In the genomic region with DNA sequence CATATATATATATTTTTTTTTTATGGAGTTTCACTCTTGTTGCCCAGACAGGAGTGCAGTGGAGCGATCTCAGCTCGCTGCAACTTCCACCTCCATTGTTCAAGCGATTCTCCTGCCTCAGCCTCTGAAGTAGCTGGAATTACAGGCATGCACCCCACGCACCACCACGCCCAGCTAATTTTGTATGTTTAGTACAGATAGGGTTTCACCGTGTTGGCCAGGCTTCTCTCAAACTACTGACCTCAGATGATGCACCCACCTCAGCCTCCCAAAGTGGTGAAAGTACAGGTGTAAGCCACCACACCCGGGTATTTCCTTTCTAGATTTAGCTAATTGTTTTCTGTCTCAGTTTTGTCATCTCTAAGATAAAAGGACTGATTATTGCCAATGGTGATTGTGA, we compare ENCODE assay signal across 26 cellular contexts.
"Had no signal": no experiment of that assay in that cellular context is flagged by ENCODE, and none has a peak within 500 bp of the region (broad histone marks: within the 10 kb centered on the region; RNA-seq: fewer than 3 reads in every experiment).

No MANE protein-coding gene starts in this region.

- H3K27me3 ChIP-seq: left lung, neutrophil, stomach, testis, thyroid gland, transverse colon, upper lobe of left lung, vagina had no signal

- H3K4me3 ChIP-seq: left lung, lower lobe of right lung, psoas muscle, skin epidermis, stomach, testis, thyroid gland, transverse colon, upper lobe of left lung, vagina had no signal

- ATAC-seq: left colon; left lung; lower lobe of right lung; naive thymus-derived CD8-positive, alpha-beta T cell; psoas muscle; sciatic nerve; stimulated activated naive B cell treated with anti-CD40 and anti-IgM and Interleukin-4, amounts not matched to agents 10 μg/mL and 1 μg/mL and 100 μg/mL, for 72 hours; stimulated activated naive CD8-positive, alpha-beta T cell treated with anti-CD3 and anti-CD28 coated beads, Interleukin-15, Interleukin-2, amounts not matched to agents 100 U/mL and 50 U/mL, for 24 hours had no signal

- H2AFZ ChIP-seq: parathyroid adenoma had no signal

- H3K9me3 ChIP-seq: lower lobe of right lung, neutrophil, psoas muscle, stomach, testis, thyroid gland, transverse colon, upper lobe of left lung, vagina had no signal

- H3K4me1 ChIP-seq: left lung, lower lobe of right lung, parathyroid adenoma, psoas muscle, stomach, testis, thyroid gland, transverse colon, upper lobe of left lung, vagina had no signal

- H3K27ac ChIP-seq: left lung, lower lobe of right lung, neutrophil, parathyroid adenoma, psoas muscle, skin epidermis, stomach, testis, thyroid gland, transverse colon, upper lobe of left lung, vagina had no signal

- H3K36me3 ChIP-seq: left lung, lower lobe of right lung, neutrophil, stomach, thyroid gland, transverse colon, upper lobe of left lung, vagina had no signal

- H3K79me2 ChIP-seq: parathyroid adenoma had no signal

- H3K9ac ChIP-seq: parathyroid adenoma had no signal

- DNase-seq: hippocampal formation; kidney; left colon; left lung; lower lobe of right lung; mammary epithelial cell; mesenchymal stem cell; naive thymus-derived CD8-positive, alpha-beta T cell; occipital lobe; psoas muscle; stimulated activated CD4-positive, alpha-beta T cell treated with anti-CD3 and anti-CD28 coated beads, Interleukin-12 subunit alpha, Interleukin-12 subunit beta, amount 100 ng/mL, for 4 hours; stimulated activated CD4-positive, alpha-beta T cell treated with anti-CD3 and anti-CD28 coated beads, Interleukin-15, amount 100 ng/mL, for 24 hours; stimulated activated CD4-positive, alpha-beta T cell treated with anti-CD3 and anti-CD28 coated beads, Interleukin-2, amount 100 ng/mL, for 24 hours; stimulated activated CD4-positive, alpha-beta T cell treated with anti-CD3 and anti-CD28 coated beads, Interleukin-4, amount 100 ng/mL, for 1 hour; stimulated activated naive B cell treated with anti-CD40 and anti-IgM and Interleukin-4, amounts not matched to agents 10 μg/mL and 1 μg/mL and 100 μg/mL, for 72 hours; stimulated activated naive CD8-positive, alpha-beta T cell treated with anti-CD3 and anti-CD28 coated beads, Interleukin-15, Interleukin-2, amounts not matched to agents 100 U/mL and 50 U/mL, for 24 hours; stomach; testis; thyroid gland; transverse colon; upper lobe of left lung had no signal
